In genomic region chr10:87886635-87887034, GRCh38 we compare ENCODE assay signal across 2 cellular contexts.
TF ChIP-seq lines count a peak whose summit lies in the region.

No MANE protein-coding gene starts in this region.

TF ChIP-seq in HEK293, 187 proteins besides CTCF, POLR2A, EP300 and RAD21 (continued from another document):
- peak; percentile 61 for TF ChIP-seq SETDB1 (IDR thresholded peaks at IDR 0.05; ENCODE audit: insufficient read length, low read length)

TF ChIP-seq in GM23338, 12 proteins besides CTCF, POLR2A, EP300 and RAD21 (continued from another document):
- TF ChIP-seq ZNF462 (CRISPR knock-in tag; IDR thresholded peaks at IDR 0.05) (no peak), JUNB (IDR thresholded peaks at IDR 0.05; ENCODE audit: unreplicated experiment) (no peak), EZH2 (IDR thresholded peaks at IDR 0.05; ENCODE audit: low read depth, unreplicated experiment) (no peak)
TF ChIP-seq in GM23338: peak in this region for 0.
